22 cellular contexts compared by ENCODE assay signal in genomic region chr1:203346755-203347102, GRCh38. TPM values are rescaled to one million over a fixed set of nuclear protein-coding genes. Genes with fewer than 3 reads are reported as not detected.
"Had no signal": no experiment of that assay in that cellular context is flagged by ENCODE, and none has a peak within 500 bp of the region (broad histone marks: within the 10 kb centered on the region; RNA-seq: fewer than 3 reads in every experiment).

No MANE protein-coding gene starts in this region.

- H3K4me3 ChIP-seq: spleen had no signal

- DNase-seq: activated CD4-positive, alpha-beta T cell treated with anti-CD3 and anti-CD28 coated beads, Interleukin-2, amount 10 ng/mL, durations not matched to agents 7 days and 5 days; activated CD4-positive, CD25-positive, alpha-beta regulatory T cell treated with anti-CD3 and anti-CD28 coated beads, Interleukin-2, amount 50 U/mL, for 72 hours; activated CD8-positive, alpha-beta memory T cell treated with anti-CD3 and anti-CD28 coated beads, Interleukin-2, amount 10 ng/mL, durations not matched to agents 7 days and 5 days; activated CD8-positive, alpha-beta T cell treated with anti-CD3 and anti-CD28 coated beads for 36 hours; aorta; brain microvascular endothelial cell; caudate nucleus; effector memory CD4-positive, alpha-beta T cell; hypothalamus; nephron progenitor cell; nucleus accumbens; spleen; stimulated activated CD4-positive, alpha-beta T cell treated with anti-CD3 and anti-CD28 coated beads, Interleukin-4, amount 100 ng/mL, for 1 hour; stimulated activated naive CD4-positive, alpha-beta T cell; T-cell; WERI-Rb-1 had no signal

- FAIRE-seq: endothelial cell of umbilical vein, frontal cortex had no signal

- H3K79me2 ChIP-seq: parathyroid adenoma had no signal

- H3K27ac ChIP-seq: brain microvascular endothelial cell, parathyroid adenoma, WERI-Rb-1 had no signal

- H3K4me1 ChIP-seq: parathyroid adenoma had no signal

- H3K9me3 ChIP-seq: spleen had no signal

- H3K9ac ChIP-seq: parathyroid adenoma had no signal

- H3K36me3 ChIP-seq: brain microvascular endothelial cell, spleen, WERI-Rb-1 had no signal

- ATAC-seq: activated CD8-positive, alpha-beta memory T cell treated with anti-CD3 and anti-CD28 coated beads, Interleukin-2, amount 10 ng/mL, durations not matched to agents 7 days and 5 days; activated CD8-positive, alpha-beta T cell treated with anti-CD3 and anti-CD28 coated beads for 36 hours; activated naive CD4-positive, alpha-beta T cell treated with anti-CD3 and anti-CD28 coated beads, Interleukin-2, amount 50 U/mL, for 72 hours; esophagus mucosa; T-cell had no signal

RNA-seq across cellular contexts. Expression of gene FMOD, which starts 4.2 kb away (rescaled TPM):
- total RNA-seq: activated CD4-positive, alpha-beta T cell treated with anti-CD3 and anti-CD28 coated beads, Interleukin-2, amount 10 ng/mL, durations not matched to agents 7 days and 5 days; mononuclear cell had no signal
